In the genomic region with DNA sequence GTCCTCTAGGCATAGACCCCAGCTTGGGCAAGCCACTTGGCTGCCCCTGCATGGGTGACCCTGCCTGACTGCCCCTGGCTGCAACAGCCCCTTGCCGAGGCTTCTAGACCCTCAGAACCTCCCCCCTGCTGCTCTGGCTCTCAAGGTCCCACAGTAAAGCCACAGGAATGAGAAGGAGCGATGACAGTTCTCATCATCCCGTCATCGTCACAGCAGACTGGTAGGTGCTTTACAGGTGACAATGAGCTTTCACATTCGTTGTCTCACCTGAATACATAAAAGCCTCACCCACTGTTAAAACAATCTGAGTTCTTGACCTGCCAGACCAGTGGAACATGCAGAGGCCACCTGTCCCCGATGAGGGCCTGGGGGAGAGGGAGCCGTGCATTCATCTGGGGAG, we compare ENCODE assay signal across 12 cellular contexts. TPM values are rescaled to one million over a fixed set of nuclear protein-coding genes. Genes with fewer than 3 reads are reported as not detected.
DNase-seq lines count a peak whose midpoint lies in the region; ATAC-seq and TF ChIP-seq lines count a peak whose summit lies in the region.
"Had no signal": no experiment of that assay in that cellular context is flagged by ENCODE, and none has a peak within 500 bp of the region (broad histone marks: within the 10 kb centered on the region; RNA-seq: fewer than 3 reads in every experiment).

No MANE protein-coding gene starts in this region.

- H3K9ac ChIP-seq in PC-3 (ENCODE audit: low read length) = peak overlapping the region; percentile 72
- no peak overlapping the region for H3K9ac ChIP-seq in smooth muscle cell (ENCODE audit: low read depth)

- H3K4me3 ChIP-seq in GM06990 (replicated peaks; ENCODE audit: low read depth, low read length) = no peak overlapping the region
- no peak overlapping the region for H3K4me3 ChIP-seq in PC-3 (ENCODE audit: low read length)
- H3K4me3 ChIP-seq in esophagus muscularis mucosa = no peak overlapping the region
- no peak overlapping the region for H3K4me3 ChIP-seq in smooth muscle cell
- H3K4me3 ChIP-seq: SK-N-MC had no signal

- no peaks in the 10 kb centered on the region for H3K27me3 Mint-ChIP-seq in mesothelial cell of epicardium (ENCODE audit: low read depth)

- no peaks in the 10 kb centered on the region for H3K9me3 ChIP-seq in PC-3 (ENCODE audit: low read length)
- no peaks in the 10 kb centered on the region for H3K9me3 ChIP-seq in esophagus muscularis mucosa
- H3K9me3 ChIP-seq in smooth muscle cell (replicated peaks; ENCODE audit: low read depth) = no peaks in the 10 kb centered on the region

- DNase-seq in GM06990 (ENCODE audit: extremely low read depth, insufficient read length) (peak; percentile 41), PC-3 (peak; percentile 51), esophagus muscularis mucosa (ENCODE audit: extremely low spot score) (no peak), smooth muscle cell (lab: John Stamatoyannopoulos, UW; ENCODE audit: unreplicated experiment) (no peak), NCI-H1417 (lab: John Stamatoyannopoulos, UW) (no peak), nucleus accumbens (lab: John Stamatoyannopoulos, UW) (no peak), mesothelial cell of epicardium (ENCODE audit: low spot score in 2 of 2, unreplicated experiment in 2 of 2) (no peak)
- DNase-seq: activated CD4-positive, alpha-beta T cell treated with anti-CD3 and anti-CD28 coated beads for 48 hours; activated effector memory CD4-positive, alpha-beta T cell treated with Interleukin-2 at 50 U/mL for 16 hours; NCI-H748 treated with DMSO at 0.1 percent for 48 hours had no signal

- H3K27me3 ChIP-seq in GM06990 (replicated peaks; ENCODE audit: control insufficient read depth, insufficient read depth, low read length) (no peaks in the 10 kb centered on the region), PC-3 (ENCODE audit: low read length) (no peaks in the 10 kb centered on the region), esophagus muscularis mucosa (no peaks in the 10 kb centered on the region), smooth muscle cell (ENCODE audit: low read depth) (no peaks in the 10 kb centered on the region)

- H3K36me3 Mint-ChIP-seq in mesothelial cell of epicardium = peaks cover 2% of the 10 kb centered on the region

- intact Hi-C loops in PC-3 (cut with micrococcal nuclease) = loop anchor here (2.0 kb wide), 1 partner anchor 16 kb away; no protein-coding TSS in a partner anchor
- intact Hi-C loops in esophagus muscularis mucosa (cut with DNase I) = no loop called here

- H3K27ac ChIP-seq in PC-3 (ENCODE audit: low read length) (peak overlapping the region; percentile 95), esophagus muscularis mucosa (replicated peaks in 1 of 4) (peak overlapping the region; percentile 52 to 72 (median 62)), smooth muscle cell (ENCODE audit: low read depth) (peak overlapping the region; percentile 83)
- H3K27ac ChIP-seq: SK-N-MC had no signal

- CTCF ChIA-PET in PC-3 (lab: Charles Lee) = interaction anchor here (0.5 to 0.6 kb wide), 3 partner anchors 14 to 353 kb away, joined by 3 to 6 read pairs (median 4); no protein-coding TSS in a partner anchor

- ATAC-seq in PC-3 = no peak
- no peak for ATAC-seq in GM18502 (IDR thresholded peaks at IDR 0.05; ENCODE audit: poor library complexity, unreplicated experiment)

- 82% methylated on average over 6 of the region's 7 CpGs for WGBS in esophagus muscularis mucosa
- WGBS in smooth muscle cell (ENCODE audit: low lambda C conversion rate) = 74% methylated on average over 7 of the region's 7 CpGs

- H3K36me3 ChIP-seq in GM06990 (ENCODE audit: control insufficient read depth, insufficient read depth, low read length) (peaks cover 15% of the 10 kb centered on the region), PC-3 (ENCODE audit: low read depth, low read length) (no peaks in the 10 kb centered on the region), esophagus muscularis mucosa (no peaks in the 10 kb centered on the region), smooth muscle cell (ENCODE audit: low read depth) (no peaks in the 10 kb centered on the region)

- no peaks in the 10 kb centered on the region for H3K9me3 Mint-ChIP-seq in mesothelial cell of epicardium

- TF ChIP-seq CTCF in GM06990 (IDR thresholded peaks at IDR 0.05; ENCODE audit: insufficient read depth, low read length, poor library complexity, severe bottlenecking) (no peak), PC-3 (conservative IDR thresholded peaks at IDR 0.05; ENCODE audit: low read depth, low read length) (no peak), esophagus muscularis mucosa (IDR thresholded peaks at IDR 0.05) (no peak), smooth muscle cell (IDR thresholded peaks at IDR 0.05; ENCODE audit: borderline replicate concordance, insufficient read depth, poor library complexity, severe bottlenecking) (no peak), mesothelial cell of epicardium (IDR thresholded peaks at IDR 0.05; ENCODE audit: unreplicated experiment) (no peak)

- H3K4me1 Mint-ChIP-seq in mesothelial cell of epicardium = peaks cover 16% of the 10 kb centered on the region

- no peaks in the 10 kb centered on the region for H4K20me1 ChIP-seq in PC-3 (ENCODE audit: low read length)
- H4K20me1 ChIP-seq in smooth muscle cell (ENCODE audit: low read depth) = peaks cover 100% of the 10 kb centered on the region

- no peak overlapping the region for H3K27ac Mint-ChIP-seq in mesothelial cell of epicardium

- no peak for TF ChIP-seq EP300 in esophagus muscularis mucosa (IDR thresholded peaks at IDR 0.05)

- no peaks in the 10 kb centered on the region for H3K9me2 ChIP-seq in PC-3 (replicated peaks; ENCODE audit: low read length)

- H2AFZ ChIP-seq in PC-3 (ENCODE audit: low read length) (no peak overlapping the region), smooth muscle cell (ENCODE audit: low read depth) (no peak overlapping the region)

- no peak overlapping the region for H3K4me3 Mint-ChIP-seq in mesothelial cell of epicardium

- H3K79me2 ChIP-seq in PC-3 (ENCODE audit: low read length) (peaks cover 13% of the 10 kb centered on the region), smooth muscle cell (ENCODE audit: low read depth) (peaks cover 49% of the 10 kb centered on the region)

- peaks cover 56% of the 10 kb centered on the region for H3K4me1 ChIP-seq in PC-3 (ENCODE audit: insufficient read depth, low read length)
- H3K4me1 ChIP-seq in esophagus muscularis mucosa = peaks cover 28 to 32% (median 29%) of the 10 kb centered on the region in 4 donors
- H3K4me1 ChIP-seq in smooth muscle cell (ENCODE audit: low read depth) = peaks cover 8% of the 10 kb centered on the region

- H3K4me2 ChIP-seq in PC-3 (ENCODE audit: low read length) = peak overlapping the region; percentile 76
- no peak overlapping the region for H3K4me2 ChIP-seq in smooth muscle cell

- TF ChIP-seq POLR2A in esophagus muscularis mucosa (IDR thresholded peaks at IDR 0.05; ENCODE audit: low read depth) = no peak

- BruUV-seq in PC-3 (replicated peaks; lab: Mats Ljungman, UMichigan) = no TSS peak

- POLR2A ChIA-PET in PC-3 (lab: Charles Lee; ENCODE audit: unreplicated experiment) = no interaction called here

- no peaks in the 10 kb centered on the region for H3F3A ChIP-seq in PC-3 (ENCODE audit: low read length, unreplicated experiment)
- H3F3A ChIP-seq in smooth muscle cell (ENCODE audit: low read depth) = no peaks in the 10 kb centered on the region

RNA-seq across cellular contexts. Expression of gene GPR157, which starts 36.0 kb away (rescaled TPM):
- 7.3 and 7.9 TPM in 2 replicates for total RNA-seq in PC-3 (2014; rRNA removed)
- total RNA-seq in esophagus muscularis mucosa = 1 to 10 TPM; 2.5 to 8.4 (median 3.8) TPM
- 2.8 and 4.4 TPM in 2 replicates for total RNA-seq in smooth muscle cell
- polyA plus RNA-seq in smooth muscle cell = 1.6 and 2.7 TPM in 2 replicates
- 8.3 to 9.4 TPM (median 8.5 TPM) in 3 replicates for total RNA-seq in mesothelial cell of epicardium

Comparison
In these comparisons a context has a peak if more than half of its experiments do, and no peak if none do; other contexts are left out.
1. DNase-seq: peak in GM06990 (single experiment) and PC-3 (single experiment); none in esophagus muscularis mucosa (single experiment), smooth muscle cell (single experiment), NCI-H1417 (0 of 3), nucleus accumbens (0 of 56) and mesothelial cell of epicardium (0 of 2).
2. Peak in every context shown above with its lines, with median percentiles within 50 percentile points of each other: H3K27ac ChIP-seq.